11 cellular contexts compared by ENCODE assay signal in the genomic region with DNA sequence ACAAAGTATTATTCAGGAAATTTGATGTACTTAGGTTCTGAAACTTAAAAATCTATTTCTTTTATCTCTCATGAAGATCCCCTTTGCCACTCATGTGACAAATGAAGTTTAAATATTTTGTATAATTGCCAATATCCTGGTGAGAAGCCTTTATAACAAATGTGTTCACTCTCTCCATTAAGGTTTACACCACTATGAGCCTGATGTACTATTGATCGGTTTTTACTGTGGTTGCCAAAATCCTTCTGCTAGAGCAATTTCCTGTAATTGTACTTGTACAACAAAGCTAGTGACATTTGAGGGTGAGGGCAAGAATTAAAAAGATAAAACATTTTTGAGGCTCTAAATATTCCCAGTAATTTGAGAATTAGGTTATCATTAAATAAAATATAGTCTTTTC.
"Had no signal": no experiment of that assay in that cellular context is flagged by ENCODE, and none has a peak within 500 bp of the region (broad histone marks: within the 10 kb centered on the region; RNA-seq: fewer than 3 reads in every experiment).

No MANE protein-coding gene starts in this region.

- ATAC-seq: activated T-cell treated with anti-CD3 and anti-CD28 coated beads, Interleukin-2, amount 50 U/mL, for 4 hours; naive thymus-derived CD4-positive, alpha-beta T cell had no signal

- DNase-seq: activated CD4-positive, alpha-beta memory T cell treated with anti-CD3 and anti-CD28 coated beads for 36 hours; activated CD4-positive, alpha-beta T cell treated with anti-CD3 and anti-CD28 coated beads for 1 hour; activated gamma-delta T cell; activated naive CD8-positive, alpha-beta T cell treated with anti-CD3 and anti-CD28 coated beads for 36 hours; activated T-cell treated with anti-CD3 and anti-CD28 coated beads, Interleukin-2, amount 50 U/mL, for 4 hours; dorsolateral prefrontal cortex; foreskin fibroblast; head of caudate nucleus; mammary epithelial cell; naive thymus-derived CD4-positive, alpha-beta T cell; tibial artery had no signal
